Comparison of ENCODE assay signal across 8 cellular contexts in genomic region chr10:27240212-27240890, GRCh38. TPM values are rescaled to one million over a fixed set of nuclear protein-coding genes. Genes with fewer than 3 reads are reported as not detected.
DNase-seq lines count a peak whose midpoint lies in the region; ATAC-seq and TF ChIP-seq lines count a peak whose summit lies in the region.

A gene with protein sequence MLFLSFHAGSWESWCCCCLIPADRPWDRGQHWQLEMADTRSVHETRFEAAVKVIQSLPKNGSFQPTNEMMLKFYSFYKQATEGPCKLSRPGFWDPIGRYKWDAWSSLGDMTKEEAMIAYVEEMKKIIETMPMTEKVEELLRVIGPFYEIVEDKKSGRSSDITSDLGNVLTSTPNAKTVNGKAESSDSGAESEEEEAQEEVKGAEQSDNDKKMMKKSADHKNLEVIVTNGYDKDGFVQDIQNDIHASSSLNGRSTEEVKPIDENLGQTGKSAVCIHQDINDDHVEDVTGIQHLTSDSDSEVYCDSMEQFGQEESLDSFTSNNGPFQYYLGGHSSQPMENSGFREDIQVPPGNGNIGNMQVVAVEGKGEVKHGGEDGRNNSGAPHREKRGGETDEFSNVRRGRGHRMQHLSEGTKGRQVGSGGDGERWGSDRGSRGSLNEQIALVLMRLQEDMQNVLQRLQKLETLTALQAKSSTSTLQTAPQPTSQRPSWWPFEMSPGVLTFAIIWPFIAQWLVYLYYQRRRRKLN (minus strand): TSS chr10:27240797. CDS start chr10:27240688, 109 bp downstream.

- peak; percentile 87 for DNase-seq in DMS53 treated with DMSO at 0.1 percent for 48 hours (lab: John Stamatoyannopoulos, UW; ENCODE audit: unreplicated experiment)
- DNase-seq in RPMI7951 (ENCODE audit: low read depth) = peak; percentile 90
- DNase-seq in fibroblast of lung (ENCODE audit: low read depth in 2 of 2) = peak; percentile 65 to 89
- DNase-seq in naive B cell = peak; percentile 80
- peak; percentile 71 to 75 for DNase-seq in stimulated activated naive CD8-positive, alpha-beta T cell treated with anti-CD3 and anti-CD28 coated beads, Interleukin-15, amount 100 ng/mL, for 72 hours

- no peaks in the 10 kb centered on the region for H3K36me3 ChIP-seq in fibroblast of lung (ENCODE audit: control insufficient read depth, insufficient read depth, low read length)

- peak within 1 kb of the TSS; percentile 92 for H3K27ac ChIP-seq in fibroblast of lung (ENCODE audit: insufficient read depth, low read length)

- peak within 1 kb of the TSS; percentile 89 for H2AFZ ChIP-seq in fibroblast of lung (ENCODE audit: low read length)

- TF ChIP-seq CTCF in fibroblast of lung (conservative IDR thresholded peaks at IDR 0.05 in 1 of 2, IDR thresholded peaks at IDR 0.05 in 1 of 2; ENCODE audit: low read depth in 1 of 2, low read length in 2 of 2) = no peak

- H3K9me3 ChIP-seq in fibroblast of lung (ENCODE audit: control insufficient read depth, insufficient read depth, low read depth, low read length) = no peaks in the 10 kb centered on the region

- H3K27me3 ChIP-seq in fibroblast of lung (ENCODE audit: control insufficient read depth, insufficient read depth, low read length) = no peaks in the 10 kb centered on the region

- H4K20me1 ChIP-seq in fibroblast of lung (ENCODE audit: control insufficient read depth, extremely low read depth, insufficient read depth, low read length) = no peaks in the 10 kb centered on the region

- peaks cover 10% of the 10 kb centered on the region for H3K4me1 ChIP-seq in fibroblast of lung (ENCODE audit: control insufficient read depth, extremely low read depth, insufficient read depth, low read length)

- ATAC-seq in GM21529 (IDR thresholded peaks at IDR 0.05; ENCODE audit: unreplicated experiment) = peak; percentile 48
- ATAC-seq in activated T-helper 17 cell treated with anti-CD3 and anti-CD28 coated beads, Interleukin-2, amount 50 U/mL, for 72 hours (replicated peaks) = peak; percentile 67
- ATAC-seq in naive B cell (ENCODE audit: low read depth in 2 of 2) = peak; percentile 47 to 58
- peak; percentile 56 for ATAC-seq in stimulated activated naive CD8-positive, alpha-beta T cell treated with anti-CD3 and anti-CD28 coated beads, Interleukin-15, amount 100 ng/mL, for 72 hours

- H3K4me1 Mint-ChIP-seq in activated T-helper 17 cell treated with anti-CD3 and anti-CD28 coated beads, Interleukin-2, amount 50 U/mL, for 72 hours = peaks cover 12% of the 10 kb centered on the region
- H3K4me1 Mint-ChIP-seq in naive B cell = peaks cover 21 to 50% (median 41%) of the 10 kb centered on the region in 3 donors
- H3K4me1 Mint-ChIP-seq in stimulated activated naive CD8-positive, alpha-beta T cell treated with anti-CD3 and anti-CD28 coated beads, Interleukin-15, amount 100 ng/mL, for 72 hours = peaks cover 29% of the 10 kb centered on the region

- TF ChIP-seq EP300 in Ishikawa (IDR thresholded peaks at IDR 0.05; ENCODE audit: borderline replicate concordance) = no peak

- peak within 1 kb of the TSS; percentile 94 for H3K27ac Mint-ChIP-seq in activated T-helper 17 cell treated with anti-CD3 and anti-CD28 coated beads, Interleukin-2, amount 50 U/mL, for 72 hours
- peak within 1 kb of the TSS; percentile 95 to 100 (median 98) for H3K27ac Mint-ChIP-seq in naive B cell
- H3K27ac Mint-ChIP-seq in stimulated activated naive CD8-positive, alpha-beta T cell treated with anti-CD3 and anti-CD28 coated beads, Interleukin-15, amount 100 ng/mL, for 72 hours = peak within 1 kb of the TSS; percentile 98 to 99

- H3K9me3 Mint-ChIP-seq in activated T-helper 17 cell treated with anti-CD3 and anti-CD28 coated beads, Interleukin-2, amount 50 U/mL, for 72 hours = no peaks in the 10 kb centered on the region
- no peaks in the 10 kb centered on the region for H3K9me3 Mint-ChIP-seq in naive B cell
- no peaks in the 10 kb centered on the region for H3K9me3 Mint-ChIP-seq in stimulated activated naive CD8-positive, alpha-beta T cell treated with anti-CD3 and anti-CD28 coated beads, Interleukin-15, amount 100 ng/mL, for 72 hours

- peak within 1 kb of the TSS; percentile 91 for H3K4me2 ChIP-seq in fibroblast of lung (ENCODE audit: extremely low read depth, insufficient read depth, low read length)

- H3K4me3 ChIP-seq in fibroblast of lung (replicated peaks in 1 of 4; ENCODE audit: control extremely low read depth in 1 of 4, insufficient read depth in 1 of 4, low read depth in 3 of 4, low read length in 4 of 4) = peak within 1 kb of the TSS; percentile 70 to 92 (median 87)

- TF ChIP-seq RAD21 in Ishikawa (IDR thresholded peaks at IDR 0.05; ENCODE audit: low read depth) = no peak

- no peaks in the 10 kb centered on the region for H3K27me3 Mint-ChIP-seq in activated T-helper 17 cell treated with anti-CD3 and anti-CD28 coated beads, Interleukin-2, amount 50 U/mL, for 72 hours
- H3K27me3 Mint-ChIP-seq in naive B cell = no peaks in the 10 kb centered on the region
- no peaks in the 10 kb centered on the region for H3K27me3 Mint-ChIP-seq in stimulated activated naive CD8-positive, alpha-beta T cell treated with anti-CD3 and anti-CD28 coated beads, Interleukin-15, amount 100 ng/mL, for 72 hours

- H3K9ac ChIP-seq in fibroblast of lung (ENCODE audit: insufficient read depth, low read length) = peak within 1 kb of the TSS; percentile 78

- peak within 1 kb of the TSS; percentile 93 for H3K4me3 Mint-ChIP-seq in activated T-helper 17 cell treated with anti-CD3 and anti-CD28 coated beads, Interleukin-2, amount 50 U/mL, for 72 hours
- H3K4me3 Mint-ChIP-seq in naive B cell = peak within 1 kb of the TSS; percentile 88 to 99 (median 98)
- peak within 1 kb of the TSS; percentile 88 to 97 for H3K4me3 Mint-ChIP-seq in stimulated activated naive CD8-positive, alpha-beta T cell treated with anti-CD3 and anti-CD28 coated beads, Interleukin-15, amount 100 ng/mL, for 72 hours

- H3K36me3 Mint-ChIP-seq in activated T-helper 17 cell treated with anti-CD3 and anti-CD28 coated beads, Interleukin-2, amount 50 U/mL, for 72 hours (ENCODE audit: low read depth) = peaks cover 36% of the 10 kb centered on the region
- H3K36me3 Mint-ChIP-seq in naive B cell = no peaks in the 10 kb centered on the region

- peaks cover 10% of the 10 kb centered on the region for H3K79me2 ChIP-seq in fibroblast of lung (ENCODE audit: control insufficient read depth, insufficient read depth, low read length)

TF ChIP-seq in Ishikawa, 13 proteins besides CTCF, POLR2A, EP300 and RAD21 (continues in another document):
- peak; percentile 70 for TF ChIP-seq TAF1 (IDR thresholded peaks at IDR 0.05; ENCODE audit: low read depth)
- TF ChIP-seq, protein P1, sequence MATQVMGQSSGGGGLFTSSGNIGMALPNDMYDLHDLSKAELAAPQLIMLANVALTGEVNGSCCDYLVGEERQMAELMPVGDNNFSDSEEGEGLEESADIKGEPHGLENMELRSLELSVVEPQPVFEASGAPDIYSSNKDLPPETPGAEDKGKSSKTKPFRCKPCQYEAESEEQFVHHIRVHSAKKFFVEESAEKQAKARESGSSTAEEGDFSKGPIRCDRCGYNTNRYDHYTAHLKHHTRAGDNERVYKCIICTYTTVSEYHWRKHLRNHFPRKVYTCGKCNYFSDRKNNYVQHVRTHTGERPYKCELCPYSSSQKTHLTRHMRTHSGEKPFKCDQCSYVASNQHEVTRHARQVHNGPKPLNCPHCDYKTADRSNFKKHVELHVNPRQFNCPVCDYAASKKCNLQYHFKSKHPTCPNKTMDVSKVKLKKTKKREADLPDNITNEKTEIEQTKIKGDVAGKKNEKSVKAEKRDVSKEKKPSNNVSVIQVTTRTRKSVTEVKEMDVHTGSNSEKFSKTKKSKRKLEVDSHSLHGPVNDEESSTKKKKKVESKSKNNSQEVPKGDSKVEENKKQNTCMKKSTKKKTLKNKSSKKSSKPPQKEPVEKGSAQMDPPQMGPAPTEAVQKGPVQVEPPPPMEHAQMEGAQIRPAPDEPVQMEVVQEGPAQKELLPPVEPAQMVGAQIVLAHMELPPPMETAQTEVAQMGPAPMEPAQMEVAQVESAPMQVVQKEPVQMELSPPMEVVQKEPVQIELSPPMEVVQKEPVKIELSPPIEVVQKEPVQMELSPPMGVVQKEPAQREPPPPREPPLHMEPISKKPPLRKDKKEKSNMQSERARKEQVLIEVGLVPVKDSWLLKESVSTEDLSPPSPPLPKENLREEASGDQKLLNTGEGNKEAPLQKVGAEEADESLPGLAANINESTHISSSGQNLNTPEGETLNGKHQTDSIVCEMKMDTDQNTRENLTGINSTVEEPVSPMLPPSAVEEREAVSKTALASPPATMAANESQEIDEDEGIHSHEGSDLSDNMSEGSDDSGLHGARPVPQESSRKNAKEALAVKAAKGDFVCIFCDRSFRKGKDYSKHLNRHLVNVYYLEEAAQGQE (IDR thresholded peaks at IDR 0.05; ENCODE audit: low read depth) = no peak
- TF ChIP-seq TCF12 (IDR thresholded peaks at IDR 0.05; ENCODE audit: low read depth) = peak; percentile 7; the same call in 1 of the 2 replicates
- TF ChIP-seq CEBPB (IDR thresholded peaks at IDR 0.05) = no peak
- no peak for TF ChIP-seq EGR1 (IDR thresholded peaks at IDR 0.05)
- no peak for TF ChIP-seq CREB1 (IDR thresholded peaks at IDR 0.05; ENCODE audit: low read depth)
- TF ChIP-seq TEAD4 (IDR thresholded peaks at IDR 0.05) = 0 out of 2 replicates have a peak, but pooled peaks have one; percentile 28
- no peak for TF ChIP-seq FOXM1 (IDR thresholded peaks at IDR 0.05; ENCODE audit: borderline replicate concordance, low read depth)
- TF ChIP-seq ZBTB7A (IDR thresholded peaks at IDR 0.05; ENCODE audit: low read depth) = 0 out of 2 replicates have a peak, but pooled peaks have one; percentile 23
- TF ChIP-seq, protein P2, sequence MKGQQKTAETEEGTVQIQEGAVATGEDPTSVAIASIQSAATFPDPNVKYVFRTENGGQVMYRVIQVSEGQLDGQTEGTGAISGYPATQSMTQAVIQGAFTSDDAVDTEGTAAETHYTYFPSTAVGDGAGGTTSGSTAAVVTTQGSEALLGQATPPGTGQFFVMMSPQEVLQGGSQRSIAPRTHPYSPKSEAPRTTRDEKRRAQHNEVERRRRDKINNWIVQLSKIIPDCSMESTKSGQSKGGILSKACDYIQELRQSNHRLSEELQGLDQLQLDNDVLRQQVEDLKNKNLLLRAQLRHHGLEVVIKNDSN (IDR thresholded peaks at IDR 0.05) = 0 out of 2 replicates have a peak, but pooled peaks have one; percentile 37
- TF ChIP-seq YY1 (IDR thresholded peaks at IDR 0.05; ENCODE audit: low read depth) = peak; percentile 83
- peak; percentile 86 for TF ChIP-seq NFIC (IDR thresholded peaks at IDR 0.05)

RNA-seq across cellular contexts. Expression of the gene that starts here (rescaled TPM):
- total RNA-seq in RPMI7951 (2014; rRNA removed; shearing (Covaris generic)) = 28.2 and 29.1 TPM in 2 replicates
- 10 to 100 TPM; 25.9 to 27.4 TPM for total RNA-seq in activated T-helper 17 cell treated with anti-CD3 and anti-CD28 coated beads, Interleukin-2, amount 50 U/mL, for 72 hours
- total RNA-seq in fibroblast of lung = 22.3 and 29.6 TPM in 2 replicates
- polyA plus RNA-seq in fibroblast of lung (16.9 and 21.3 TPM in 2 replicates), naive B cell (ENCODE audit: low read depth in 6 of 6) (10 to 100 TPM in 5 of 6 donors, 1 to 10 TPM in 1; 8.1 to 16.1 (median 12.0) TPM)
- polyA plus RNA-seq in fibroblast of lung (2012) = 13.0 and 14.1 TPM in 2 replicates
- polyA minus RNA-seq in fibroblast of lung (ENCODE audit: low replicate concordance) = 3.4 and 4.5 TPM in 2 replicates

Comparison
In these comparisons a context has a peak if more than half of its experiments do, and no peak if none do; other contexts are left out.
1. Peak in every context shown above with its lines: DNase-seq, ATAC-seq, H3K4me3 ChIP-seq and H3K27ac ChIP-seq.